ENCODE assay signal across 8 cellular contexts in the genomic region with DNA sequence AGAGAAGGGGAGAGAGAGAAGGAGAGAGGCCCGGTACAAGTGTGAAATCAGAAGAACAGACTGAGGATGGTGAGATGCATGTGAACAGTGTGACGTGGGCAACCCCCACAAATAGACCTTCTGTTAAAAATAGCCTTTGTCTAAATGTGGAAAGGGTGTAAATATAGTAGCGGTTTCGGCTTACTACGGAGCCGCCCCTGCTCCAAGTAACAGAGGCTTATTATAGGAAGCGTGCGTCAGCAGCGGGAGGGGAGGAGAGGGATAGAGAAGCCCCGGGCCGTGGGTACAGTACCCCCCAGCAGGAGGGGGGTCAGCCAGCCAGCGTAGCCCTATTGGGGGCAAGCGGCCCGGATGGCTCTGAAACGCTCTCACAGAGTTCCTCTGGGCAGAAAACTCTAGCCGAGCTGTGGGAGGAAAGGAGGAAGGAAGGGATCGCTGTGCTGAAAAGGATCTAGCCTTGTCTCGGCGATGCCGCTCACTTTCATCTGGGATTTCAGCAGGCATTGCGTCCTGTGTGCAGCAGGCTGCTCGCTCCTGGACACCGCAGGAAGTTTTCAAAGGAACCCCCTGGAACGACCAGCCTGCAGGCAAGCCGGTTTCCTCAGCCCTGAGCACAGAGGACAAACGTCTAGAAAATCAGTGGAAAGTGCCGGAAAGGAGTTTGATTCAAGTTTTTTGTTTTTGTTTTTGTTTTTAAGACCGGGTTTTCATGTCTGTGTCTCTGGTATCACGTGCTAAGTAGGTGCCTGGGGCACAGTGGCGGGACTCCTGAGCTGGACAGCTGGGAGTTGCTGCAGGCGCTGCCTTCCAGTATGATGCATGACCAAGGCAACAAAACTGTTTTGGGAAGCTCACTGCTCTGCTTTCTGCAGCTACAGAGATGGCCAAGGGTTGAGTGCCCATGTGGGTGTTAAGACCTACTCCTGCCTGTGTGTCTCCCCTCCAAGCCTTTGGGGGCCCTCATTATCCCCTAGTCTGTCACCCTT.
A peak's percentile ranks its signal among the peaks of the same experiment; 100 is the strongest.
DNase-seq lines count a peak whose midpoint lies in the region; ATAC-seq and TF ChIP-seq lines count a peak whose summit lies in the region.

No MANE protein-coding gene starts in this region.

- H3K27ac ChIP-seq in WERI-Rb-1, result no peak overlapping the region

- TF ChIP-seq CTCF in WERI-Rb-1 (IDR thresholded peaks at IDR 0.05; ENCODE audit: low read depth, low read length) (no peak), foreskin fibroblast (IDR thresholded peaks at IDR 0.05; ENCODE audit: low read depth, low read length) (no peak)

- no peaks in the 10 kb centered on the region for H3K9me3 ChIP-seq in WERI-Rb-1 (ENCODE audit: severe bottlenecking)
- no peaks in the 10 kb centered on the region for H3K9me3 ChIP-seq in neuron (ENCODE audit: low read length)

- DNase-seq in WERI-Rb-1 (peak; percentile 45), foreskin fibroblast (peak; percentile 76 to 84), DMS79 treated with DMSO at 0.1 percent for 48 hours (lab: John Stamatoyannopoulos, UW) (no peak)
- DNase-seq in activated CD4-positive, alpha-beta T cell treated with anti-CD3 and anti-CD28 coated beads, Interleukin-2, amount 50 U/mL, for 1 hour, result no peak

- peak overlapping the region; percentile 49 for H3K4me3 ChIP-seq in WERI-Rb-1 (ENCODE audit: low read depth, low read length)
- peak overlapping the region; percentile 40 to 46 for H3K4me3 ChIP-seq in foreskin fibroblast (ENCODE audit: low read depth in 1 of 2, low read length in 2 of 2)
- H3K4me3 ChIP-seq in neuron (ENCODE audit: low read length), result peak overlapping the region; percentile 38

- ATAC-seq in GM18502 (IDR thresholded peaks at IDR 0.05; ENCODE audit: poor library complexity, unreplicated experiment) (peak; percentile 67), HG02642 (IDR thresholded peaks at IDR 0.05; ENCODE audit: poor library complexity, unreplicated experiment) (peak; percentile 60), HG03469 (IDR thresholded peaks at IDR 0.05; ENCODE audit: unreplicated experiment) (no peak)

- H3K27me3 ChIP-seq in WERI-Rb-1 (ENCODE audit: insufficient read depth, low read depth, severe bottlenecking), result no peaks in the 10 kb centered on the region
- no peaks in the 10 kb centered on the region for H3K27me3 ChIP-seq in neuron (ENCODE audit: insufficient read depth, low read length)

- H3K36me3 ChIP-seq in WERI-Rb-1 (no peaks in the 10 kb centered on the region), neuron (ENCODE audit: insufficient read depth, low read length) (no peaks in the 10 kb centered on the region)

- H2AFZ ChIP-seq in neuron (ENCODE audit: low read depth, low read length), result peak overlapping the region; percentile 46

- H3K4me1 ChIP-seq in neuron (ENCODE audit: insufficient read depth, low read length), result peaks cover 21% of the 10 kb centered on the region

Comparison
In these comparisons a context has a peak if more than half of its experiments do, and no peak if none do; other contexts are left out.
1. DNase-seq: peak in WERI-Rb-1 (single experiment) and foreskin fibroblast (2 of 2); none in DMS79 treated with DMSO at 0.1 percent for 48 hours (single experiment) and activated CD4-positive, alpha-beta T cell treated with anti-CD3 and anti-CD28 coated beads, Interleukin-2, amount 50 U/mL, for 1 hour (single experiment).
2. Peak in every context shown above with its lines, with median percentiles within 50 percentile points of each other: H3K4me3 ChIP-seq.